Comparison of ENCODE assay signal across 8 cellular contexts in genomic region chr17:38798614-38799500, GRCh38. TPM values are rescaled to one million over a fixed set of nuclear protein-coding genes. Genes with fewer than 3 reads are reported as not detected.
DNase-seq lines count a peak whose midpoint lies in the region; ATAC-seq, FAIRE-seq and TF ChIP-seq lines count a peak whose summit lies in the region.

No MANE protein-coding gene starts in this region.

- H2AK9ac ChIP-seq in IMR-90 (replicated peaks; ENCODE audit: low read depth, low read length, poor library complexity) = peak overlapping the region; percentile 99

- intact Hi-C loops in IMR-90 (cut with micrococcal nuclease) = loop anchor here (5.0 kb wide), 1 partner anchor 443 kb away; no protein-coding TSS in a partner anchor

- H3K27me3 ChIP-seq in IMR-90 (ENCODE audit: control insufficient read depth, insufficient read depth, low read length) (no peaks in the 10 kb centered on the region), bronchial epithelial cell (ENCODE audit: control insufficient read depth, insufficient read depth, low read length) (no peaks in the 10 kb centered on the region), kidney epithelial cell (ENCODE audit: control insufficient read depth, insufficient read depth, low read length) (no peaks in the 10 kb centered on the region)

- H2AFZ ChIP-seq in IMR-90 (replicated peaks; ENCODE audit: low read length, poor library complexity) = peak overlapping the region; percentile 96

- no peak overlapping the region for H2BK20ac ChIP-seq in IMR-90 (ENCODE audit: low read depth, low read length)

- H3K4me3 ChIP-seq in IMR-90 (ENCODE audit: insufficient read depth, low read depth, low read length) = peak overlapping the region; percentile 61
- H3K4me3 ChIP-seq in bronchial epithelial cell (ENCODE audit: low read depth, low read length) = peak overlapping the region; percentile 89
- peak overlapping the region; percentile 96 for H3K4me3 ChIP-seq in kidney epithelial cell (ENCODE audit: low read depth, low read length)

- H3K36me3 ChIP-seq in IMR-90 (ENCODE audit: control insufficient read depth, insufficient read depth, low read length) (peaks cover 23% of the 10 kb centered on the region), bronchial epithelial cell (ENCODE audit: control insufficient read depth, insufficient read depth, low read length) (peaks cover 3% of the 10 kb centered on the region), kidney epithelial cell (ENCODE audit: control insufficient read depth, insufficient read depth, low read length) (no peaks in the 10 kb centered on the region)

- TF ChIP-seq CTCF in IMR-90 (conservative IDR thresholded peaks at IDR 0.05; ENCODE audit: low read depth, low read length) (no peak; the same call in 1 of the 2 replicates), bronchial epithelial cell (IDR thresholded peaks at IDR 0.05; ENCODE audit: insufficient read depth, low read length, severe bottlenecking) (no peak), kidney epithelial cell (IDR thresholded peaks at IDR 0.05; ENCODE audit: insufficient read depth, low read length, poor library complexity, severe bottlenecking) (no peak)

- 0% methylated on average over 32 of the region's 53 CpGs; no CpG with 5 or more reads in 1 of the 2 experiments for WGBS in IMR-90 (ENCODE audit: extremely low coverage in 2 of 2, insufficient read length in 1 of 2), 2 experiments

- FAIRE-seq in bronchial epithelial cell (lab: Jason Lieb, UNC) = no peak

- H3K4ac ChIP-seq in IMR-90 (ENCODE audit: low read depth, low read length) = peak overlapping the region; percentile 81

- ATAC-seq in GM21526 (IDR thresholded peaks at IDR 0.05; ENCODE audit: low FRiP score, unreplicated experiment) (peak; percentile 29), IMR-90 (ENCODE audit: low read depth) (peak; percentile 19), HG03457 (IDR thresholded peaks at IDR 0.05; ENCODE audit: unreplicated experiment) (no peak)

- dilution Hi-C loops in IMR-90 (cut with HindIII; ENCODE audit: low sequenced_read_pairs, unreplicated experiment) = no loop called here

- CTCF ChIA-PET in IMR-90 (lab: Yijun Ruan, JAX) = no interaction called here

- H4K91ac ChIP-seq in IMR-90 (ENCODE audit: insufficient read depth, low read depth, low read length) = peak overlapping the region; percentile 81

- H3K4me1 ChIP-seq in IMR-90 (ENCODE audit: control insufficient read depth, insufficient read depth, low read length) = peaks cover 13% of the 10 kb centered on the region

- H3K4me2 ChIP-seq in IMR-90 (ENCODE audit: low read depth, low read length) = peak overlapping the region; percentile 98

- no peaks in the 10 kb centered on the region for H3K9me3 ChIP-seq in IMR-90 (ENCODE audit: control insufficient read depth, insufficient read depth, low read length)

- H2BK120ac ChIP-seq in IMR-90 (ENCODE audit: low read depth, low read length) = 0 out of 2 replicates have a peak overlapping the region, but pooled peaks have one; percentile 17

- peak; percentile 50 for DNase-seq in Daoy (ENCODE audit: low read depth)
- peak; percentile 35 for DNase-seq in IMR-90
- peak; percentile 80 for DNase-seq in UCSD-AML1 (lab: John Stamatoyannopoulos, UW; ENCODE audit: unreplicated experiment)
- no peak for DNase-seq in bronchial epithelial cell (ENCODE audit: low read depth)
- DNase-seq in kidney epithelial cell (ENCODE audit: low read depth) = no peak
- peak; percentile 61 for DNase-seq in stimulated activated CD4-positive, alpha-beta T cell treated with anti-CD3 and anti-CD28 coated beads, Interleukin-15, amount 100 ng/mL, for 24 hours

- H3K79me1 ChIP-seq in IMR-90 (ENCODE audit: low read depth in 1 of 2, low read length in 2 of 2) = peaks cover 10 to 48% of the 10 kb centered on the region in 2 experiments; a peak in 3 of 4 replicates

- H3K9me1 ChIP-seq in IMR-90 (ENCODE audit: insufficient read depth, low read length) = peaks cover 23% of the 10 kb centered on the region

- H3K14ac ChIP-seq in IMR-90 (replicated peaks; ENCODE audit: low read depth, low read length) = peak overlapping the region; percentile 82

- peak overlapping the region; percentile 78 for H2AK5ac ChIP-seq in IMR-90 (ENCODE audit: low read depth, low read length)

- H2BK15ac ChIP-seq in IMR-90 (ENCODE audit: low read depth, low read length) = peak overlapping the region; percentile 36; the same call in 1 of the 3 replicates

- peak overlapping the region; percentile 69 for H3K9ac ChIP-seq in IMR-90 (ENCODE audit: low read depth, low read length)

- H2BK5ac ChIP-seq in IMR-90 (ENCODE audit: low read depth, low read length, poor library complexity, severe bottlenecking) = peak overlapping the region; percentile 91

- H4K5ac ChIP-seq in IMR-90 (ENCODE audit: low read depth, low read length) = peak overlapping the region; percentile 35

- H3K27ac ChIP-seq in IMR-90 (ENCODE audit: insufficient read depth, low read length) = peak overlapping the region; percentile 81

- in situ Hi-C loops in IMR-90 (cut with MboI; ENCODE audit: low sequenced_read_pairs) = no loop called here

- H3K23ac ChIP-seq in IMR-90 (ENCODE audit: low read depth, low read length) = peak overlapping the region; percentile 92

- H3K18ac ChIP-seq in IMR-90 (ENCODE audit: low read depth, low read length) = peak overlapping the region; percentile 58

- peak overlapping the region; percentile 73 for H3K56ac ChIP-seq in IMR-90 (ENCODE audit: extremely low read depth, insufficient read depth, low read length)

- peaks cover 36% of the 10 kb centered on the region for H4K20me1 ChIP-seq in IMR-90 (ENCODE audit: insufficient read depth, low read length)

- peak overlapping the region; percentile 52 to 93 for H4K8ac ChIP-seq in IMR-90 (ENCODE audit: low read depth in 2 of 2, low read length in 2 of 2)

- TF ChIP-seq RAD21 in IMR-90 (IDR thresholded peaks at IDR 0.05; ENCODE audit: low read length) = 0 out of 2 replicates have a peak, but pooled peaks have one; percentile 1

- no TSS peak for BruUV-seq in IMR-90 (replicated peaks; lab: Mats Ljungman, UMichigan)

- POLR2A ChIA-PET in IMR-90 (lab: Charles Lee; ENCODE audit: unreplicated experiment) = interaction anchor here (0.6 to 0.7 kb wide), 2 partner anchors 10 to 26 kb away, joined by 3 to 15 read pairs; no protein-coding TSS in a partner anchor

- no peak for TF ChIP-seq POLR2A in IMR-90 (IDR thresholded peaks at IDR 0.05; ENCODE audit: low read depth, low read length)

TF ChIP-seq in IMR-90, 13 proteins besides CTCF, POLR2A, EP300 and RAD21 (continues in another document):
- TF ChIP-seq FOS (IDR thresholded peaks at IDR 0.05; ENCODE audit: low read depth, low read length) (no peak), MAFK (IDR thresholded peaks at IDR 0.05; ENCODE audit: low read depth, low read length) (no peak), CEBPB (IDR thresholded peaks at IDR 0.05; ENCODE audit: low read depth, low read length) (no peak), BHLHE40 (IDR thresholded peaks at IDR 0.05; ENCODE audit: low read depth, low read length) (peak; percentile 13; the same call in 1 of the 2 replicates), CHD1 (IDR thresholded peaks at IDR 0.05; ENCODE audit: low read depth, low read length) (no peak), NFE2L2 (IDR thresholded peaks at IDR 0.05; ENCODE audit: low read depth, low read length) (no peak), SMC3 (IDR thresholded peaks at IDR 0.05; ENCODE audit: low read depth, low read length) (no peak), USF2 (IDR thresholded peaks at IDR 0.05; ENCODE audit: low read depth, low read length) (no peak)

RNA-seq across cellular contexts. Expression of gene PIP4K2B, which starts 0.5 kb away (rescaled TPM):
- total RNA-seq in Daoy (2014; rRNA removed; shearing (Covaris generic)) = 16.6 and 22.4 TPM in 2 replicates
- total RNA-seq in IMR-90 (2012; rRNA removed) (40.0 and 40.8 TPM in 2 replicates), bronchial epithelial cell (15.5 and 21.9 TPM in 2 replicates), kidney epithelial cell (34.8 and 53.3 TPM in 2 replicates)
- 29.3 and 40.2 TPM in 2 replicates for polyA plus RNA-seq in IMR-90 (2012; rRNA removed)
- polyA plus RNA-seq in IMR-90 (2012; cell fraction: cytosol; rRNA removed) = 16.4 and 26.3 TPM in 2 replicates
- polyA plus RNA-seq in IMR-90 (2012; cell fraction: nucleus; rRNA removed; ENCODE audit: low replicate concordance) = 48.3 and 65.0 TPM in 2 replicates

RNA-seq across cellular contexts. Expression of gene CWC25, which starts 26.3 kb away (rescaled TPM):
- 9.8 and 17.3 TPM in 2 replicates for total RNA-seq in Daoy (2014; rRNA removed; shearing (Covaris generic))
- total RNA-seq in IMR-90 (2012; rRNA removed) (9.1 and 9.7 TPM in 2 replicates), bronchial epithelial cell (11.6 and 14.3 TPM in 2 replicates), kidney epithelial cell (13.9 and 14.4 TPM in 2 replicates)
- polyA plus RNA-seq in IMR-90 (2012; rRNA removed) = 14.9 and 16.1 TPM in 2 replicates
- 3.5 and 6.3 TPM in 2 replicates for polyA plus RNA-seq in IMR-90 (2012; cell fraction: cytosol; rRNA removed)
- 23.8 and 64.0 TPM in 2 replicates for polyA plus RNA-seq in IMR-90 (2012; cell fraction: nucleus; rRNA removed; ENCODE audit: low replicate concordance)

RNA-seq across cellular contexts. Expression of gene PSMB3, which starts 46.3 kb away (rescaled TPM):
- total RNA-seq in Daoy (2014; rRNA removed; shearing (Covaris generic)) = 524 and 545 TPM in 2 replicates
- total RNA-seq in IMR-90 (2012; rRNA removed) (510 and 828 TPM in 2 replicates), bronchial epithelial cell (273 and 288 TPM in 2 replicates), kidney epithelial cell (166 TPM in 2 replicates)
- 480 and 525 TPM in 2 replicates for polyA plus RNA-seq in IMR-90 (2012; rRNA removed)
- polyA plus RNA-seq in IMR-90 (2012; cell fraction: cytosol; rRNA removed) = 600 and 763 TPM in 2 replicates
- polyA plus RNA-seq in IMR-90 (2012; cell fraction: nucleus; rRNA removed; ENCODE audit: low replicate concordance) = 201 and 228 TPM in 2 replicates

RNA-seq across cellular contexts. Expression of gene PCGF2, which starts 50.7 kb away (rescaled TPM):
- total RNA-seq in Daoy (2014; rRNA removed; shearing (Covaris generic)) = 3.3 and 3.5 TPM in 2 replicates
- total RNA-seq in IMR-90 (2012; rRNA removed) (1.1 and 1.4 TPM in 2 replicates), bronchial epithelial cell (1.1 and 2.3 TPM in 2 replicates), kidney epithelial cell (20.8 and 25.1 TPM in 2 replicates)
- polyA plus RNA-seq in IMR-90 (2012; rRNA removed) = 18.2 and 27.8 TPM in 2 replicates
- polyA plus RNA-seq in IMR-90 (2012; cell fraction: cytosol; rRNA removed) = 17.3 and 39.2 TPM in 2 replicates
- 30.3 and 77.5 TPM in 2 replicates for polyA plus RNA-seq in IMR-90 (2012; cell fraction: nucleus; rRNA removed; ENCODE audit: low replicate concordance)

RNA-seq across cellular contexts. Expression of gene RPL23, which starts 54.7 kb away (rescaled TPM):
- total RNA-seq in Daoy (2014; rRNA removed; shearing (Covaris generic)) = 1,167 and 1,311 TPM in 2 replicates
- 1,170 and 2,401 TPM in 2 replicates for total RNA-seq in IMR-90 (2012; rRNA removed)
- 1,882 and 2,308 TPM in 2 replicates for polyA plus RNA-seq in IMR-90 (2012; rRNA removed)
- 437 and 806 TPM in 2 replicates for polyA plus RNA-seq in IMR-90 (2012; cell fraction: cytosol; rRNA removed)
- polyA plus RNA-seq in IMR-90 (2012; cell fraction: nucleus; rRNA removed; ENCODE audit: low replicate concordance) = 76.8 and 944 TPM in 2 replicates
- 1,912 and 3,303 TPM in 2 replicates for total RNA-seq in bronchial epithelial cell
- 1,506 and 1,881 TPM in 2 replicates for total RNA-seq in kidney epithelial cell

Comparison
In these comparisons a context has a peak if more than half of its experiments do, and no peak if none do; other contexts are left out.
1. DNase-seq: peak in Daoy (single experiment), IMR-90 (single experiment), UCSD-AML1 (single experiment) and stimulated activated CD4-positive, alpha-beta T cell treated with anti-CD3 and anti-CD28 coated beads, Interleukin-15, amount 100 ng/mL, for 24 hours (single experiment); none in bronchial epithelial cell (single experiment) and kidney epithelial cell (single experiment).
2. Peak in every context shown above with its lines, with median percentiles within 50 percentile points of each other: H3K4me3 ChIP-seq.